In genomic region chr10:121292396-121292795, GRCh38 we compare ENCODE assay signal across 2 cellular contexts.
TF ChIP-seq lines count a peak whose summit lies in the region.

No MANE protein-coding gene starts in this region.

TF ChIP-seq in GM23338, 12 proteins besides CTCF, POLR2A, EP300 and RAD21:
- no peak for TF ChIP-seq ETS1 (IDR thresholded peaks at IDR 0.05)

TF ChIP-seq in H1, 55 proteins besides CTCF, POLR2A, EP300 and RAD21:
- TF ChIP-seq CHD7 (IDR thresholded peaks at IDR 0.05; ENCODE audit: insufficient replicate concordance, low read length) (no peak), NANOG (IDR thresholded peaks at IDR 0.05; ENCODE audit: insufficient read depth, low read depth, low read length, poor library complexity, severe bottlenecking) (no peak), CTBP2 (IDR thresholded peaks at IDR 0.05; ENCODE audit: borderline replicate concordance, insufficient read depth, insufficient read length, low read length) (no peak), POU5F1 (IDR thresholded peaks at IDR 0.05; ENCODE audit: low read depth, low read length) (no peak), CEBPB (IDR thresholded peaks at IDR 0.05; ENCODE audit: low read depth, low read length) (no peak), HDAC6 (IDR thresholded peaks at IDR 0.05; ENCODE audit: low read depth, low read length) (no peak), JUN (IDR thresholded peaks at IDR 0.05; ENCODE audit: low read depth, low read length) (no peak)
TF ChIP-seq in H1: peak in this region for 0.
